Comparison of ENCODE assay signal across 8 cellular contexts in the genomic region with DNA sequence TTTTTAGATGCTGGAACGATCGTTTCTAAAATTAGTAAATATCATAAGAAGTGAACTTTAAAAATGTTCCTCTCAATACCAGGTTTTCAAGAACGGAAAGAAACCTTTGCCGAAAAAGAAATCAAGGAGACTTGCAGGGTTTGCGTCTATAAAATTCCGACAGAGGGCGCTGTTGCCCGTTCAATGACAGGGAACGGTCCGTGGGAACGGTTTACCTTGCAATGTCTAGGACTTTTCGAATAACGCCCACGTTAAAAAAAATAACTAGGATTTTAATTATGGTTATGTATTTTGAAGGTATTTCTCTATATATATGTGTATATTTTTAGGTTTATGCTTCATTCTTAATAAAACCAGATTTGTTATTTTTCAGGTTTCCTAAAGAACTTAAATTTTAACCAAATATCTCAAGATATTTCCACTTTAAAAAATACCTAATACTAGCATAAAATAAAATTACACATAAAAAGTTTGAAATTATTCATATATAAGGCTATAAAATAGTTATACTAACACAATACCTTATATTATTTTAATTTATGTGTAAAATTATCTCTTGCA.
A peak's percentile ranks its signal among the peaks of the same experiment; 100 is the strongest.
DNase-seq lines count a peak whose midpoint lies in the region; ATAC-seq and TF ChIP-seq lines count a peak whose summit lies in the region.

No MANE protein-coding gene starts in this region.

- H3K27ac ChIP-seq in brain microvascular endothelial cell = no peak overlapping the region
- H3K27ac ChIP-seq in skin epidermis = peak overlapping the region in 10 of 21 experiments; percentile 1 to 97 (median 46)

- H3K27me3 ChIP-seq in brain microvascular endothelial cell (replicated peaks) = peaks cover 28% of the 10 kb centered on the region

- peak; percentile 82 for TF ChIP-seq CTCF in brain microvascular endothelial cell (IDR thresholded peaks at IDR 0.05; ENCODE audit: low read depth, low read length, missing control alignments)

- DNase-seq in activated gamma-delta T cell treated with Interleukin-2 at 50 U/mL for 16 hours = peak; percentile 26
- DNase-seq in activated gamma-delta T cell (lab: John Stamatoyannopoulos, UW) = no peak
- peak; percentile 74 for DNase-seq in NCI-H1048 (lab: John Stamatoyannopoulos, UW)
- DNase-seq in T-helper 1 cell = peak in 3 of 5 donors; percentile 15 to 51 (median 39)
- DNase-seq in brain microvascular endothelial cell = peak; percentile 60
- DNase-seq in iPS-NIHi11 (ENCODE audit: low spot score) = peak; percentile 67

- no peaks in the 10 kb centered on the region for H3K36me3 ChIP-seq in brain microvascular endothelial cell (replicated peaks)

- H3K4me3 ChIP-seq in brain microvascular endothelial cell (ENCODE audit: low read depth, low read length) = peak overlapping the region; percentile 58
- H3K4me3 ChIP-seq in skin epidermis = peak overlapping the region; percentile 12 to 50 (median 34)

- ATAC-seq in HG02642 (IDR thresholded peaks at IDR 0.05; ENCODE audit: poor library complexity, unreplicated experiment) = peak; percentile 83

- in situ Hi-C loops in brain microvascular endothelial cell (cut with HindIII; ENCODE audit: low pct_ligation_motif_present, low sequenced_read_pairs) = no loop called here
